21 cellular contexts compared by ENCODE assay signal in genomic region chr2:20555954-20556353, GRCh38.
A peak's percentile ranks its signal among the peaks of the same experiment; 100 is the strongest.
DNase-seq lines count a peak whose midpoint lies in the region; ATAC-seq, FAIRE-seq and TF ChIP-seq lines count a peak whose summit lies in the region.
"Had no signal": no experiment of that assay in that cellular context is flagged by ENCODE, and none has a peak within 500 bp of the region (broad histone marks: within the 10 kb centered on the region; RNA-seq: fewer than 3 reads in every experiment).

No MANE protein-coding gene starts in this region.

- H3K4me1 ChIP-seq in GM12878 (ENCODE audit: control insufficient read depth, insufficient read depth, low read length): peaks cover 3% of the 10 kb centered on the region

- in situ Hi-C loops in GM12878 (cut with MboI): no loop called here

- H2AFZ ChIP-seq in GM12878 (ENCODE audit: control insufficient read depth, low read depth, low read length): no peak overlapping the region
- H2AFZ ChIP-seq: GM23248 had no signal

- SMC1A ChIA-PET in GM12878 (lab: Charles Lee; ENCODE audit: uncharacterized antibody, unreplicated experiment): interaction anchor here (0.7 to 1.2 kb wide), 5 partner anchors 12 to 114 kb away, joined by 3 to 4 read pairs (median 3); partner anchors contain the start of gene RHOB

- no peak overlapping the region for H3K9ac ChIP-seq in GM12878 (ENCODE audit: control insufficient read depth, insufficient read depth, low read length)
- H3K9ac ChIP-seq: GM23248 had no signal

- ATAC-seq in GM18498 (IDR thresholded peaks at IDR 0.05; ENCODE audit: unreplicated experiment): peak; percentile 66
- peak; percentile 56 for ATAC-seq in HG03064 (IDR thresholded peaks at IDR 0.05; ENCODE audit: low read depth, unreplicated experiment)
- ATAC-seq in GM12878: peak; percentile 48
- ATAC-seq in HG02623 (IDR thresholded peaks at IDR 0.05; ENCODE audit: unreplicated experiment): no peak
- no peak for ATAC-seq in stimulated activated memory B cell treated with anti-CD40 and anti-IgM and Interleukin-4, amounts not matched to agents 10 μg/mL and 1 μg/mL and 100 μg/mL, for 72 hours
- ATAC-seq: HCT116, K562 had no signal

- no peaks in the 10 kb centered on the region for H3K9me3 ChIP-seq in GM12878 (replicated peaks; ENCODE audit: control insufficient read depth, insufficient read depth, low read length)

- peaks cover 10% of the 10 kb centered on the region for H3K4me1 Mint-ChIP-seq in stimulated activated memory B cell treated with anti-CD40 and anti-IgM and Interleukin-4, amounts not matched to agents 10 μg/mL and 1 μg/mL and 100 μg/mL, for 72 hours
- H3K4me1 Mint-ChIP-seq: CD4-positive, alpha-beta memory T cell had no signal

- POLR2A ChIA-PET in GM12878 (lab: Charles Lee): no interaction called here

- no peak overlapping the region for H3K4me3 ChIP-seq in GM12878
- H3K4me3 ChIP-seq: GM23248, K562 had no signal

- no peaks in the 10 kb centered on the region for H4K20me1 ChIP-seq in GM12878 (ENCODE audit: control insufficient read depth, insufficient read depth)

- TF ChIP-seq CTCF in GM12878 (IDR thresholded peaks at IDR 0.05 in 2 of 3, conservative IDR thresholded peaks at IDR 0.05 in 1 of 3; ENCODE audit: control insufficient read depth in 2 of 3, extremely low read depth in 1 of 3, insufficient read depth in 1 of 3, low read depth in 3 of 3, low read length in 3 of 3): no peak

- H3K27me3 ChIP-seq in GM12878 (replicated peaks in 1 of 2; ENCODE audit: control insufficient read depth in 2 of 2, insufficient read depth in 2 of 2, low read length in 1 of 2): peaks cover 0 to 2% of the 10 kb centered on the region in 2 experiments; a peak in 2 of 4 replicates

- no peaks in the 10 kb centered on the region for H3K36me3 ChIP-seq in GM12878 (ENCODE audit: control insufficient read depth in 2 of 2, insufficient read depth in 2 of 2, low read length in 1 of 2)

- peaks cover 4% of the 10 kb centered on the region for H3K9me3 Mint-ChIP-seq in stimulated activated memory B cell treated with anti-CD40 and anti-IgM and Interleukin-4, amounts not matched to agents 10 μg/mL and 1 μg/mL and 100 μg/mL, for 72 hours
- H3K9me3 Mint-ChIP-seq: CD4-positive, alpha-beta memory T cell had no signal

- TF ChIP-seq POLR2A in GM12878 (IDR thresholded peaks at IDR 0.05; ENCODE audit: low read depth, low read length): no peak

- RAD21 ChIA-PET in GM12878 (lab: Charles Lee; ENCODE audit: unreplicated experiment): interaction anchor here (0.9 kb wide), 1 partner anchor 109 kb away, joined by 3 read pairs; the partner anchor contains the start of gene RHOB

- no peaks in the 10 kb centered on the region for H3K79me2 ChIP-seq in GM12878 (ENCODE audit: control insufficient read depth, insufficient read depth, low read length)

- no peak for DNase-seq in GM19239 (ENCODE audit: insufficient read length, low spot score)
- DNase-seq in GM12878 (ENCODE audit: low read depth, low spot score): no peak
- DNase-seq in NCI-H2171 (lab: John Stamatoyannopoulos, UW): no peak
- DNase-seq in DMS114 treated with DMSO at 0.1 percent for 48 hours (lab: John Stamatoyannopoulos, UW; ENCODE audit: unreplicated experiment): no peak
- DNase-seq: ACHN; CD4-positive, alpha-beta memory T cell; COR-L47; DND-41; GF-D8; GM23248; Karpas-422 had no signal

- CTCF ChIA-PET in GM12878 (lab: Yijun Ruan, JAX): interaction anchor here (0.6 kb wide), 1 partner anchor 112 kb away, joined by 3 read pairs; no protein-coding TSS in a partner anchor

- H3K27ac ChIP-seq in GM12878 (ENCODE audit: control insufficient read depth, insufficient read depth): no peak overlapping the region
- H3K27ac ChIP-seq: C4-2B, GM23248, HL-60 had no signal

- no peaks in the 10 kb centered on the region for H3K36me3 Mint-ChIP-seq in stimulated activated memory B cell treated with anti-CD40 and anti-IgM and Interleukin-4, amounts not matched to agents 10 μg/mL and 1 μg/mL and 100 μg/mL, for 72 hours
- H3K36me3 Mint-ChIP-seq: CD4-positive, alpha-beta memory T cell had no signal

- BruUV-seq in GM12878 (replicated peaks; lab: Mats Ljungman, UMichigan): no TSS peak

- no peak overlapping the region for H3K4me3 Mint-ChIP-seq in stimulated activated memory B cell treated with anti-CD40 and anti-IgM and Interleukin-4, amounts not matched to agents 10 μg/mL and 1 μg/mL and 100 μg/mL, for 72 hours
- H3K4me3 Mint-ChIP-seq: CD4-positive, alpha-beta memory T cell had no signal

- TF ChIP-seq RAD21 in GM12878 (IDR thresholded peaks at IDR 0.05; ENCODE audit: insufficient read depth, low read depth, low read length): no peak

- H3K27ac Mint-ChIP-seq in stimulated activated memory B cell treated with anti-CD40 and anti-IgM and Interleukin-4, amounts not matched to agents 10 μg/mL and 1 μg/mL and 100 μg/mL, for 72 hours: no peak overlapping the region
- H3K27ac Mint-ChIP-seq: CD4-positive, alpha-beta memory T cell had no signal

- H3K27me3 Mint-ChIP-seq in stimulated activated memory B cell treated with anti-CD40 and anti-IgM and Interleukin-4, amounts not matched to agents 10 μg/mL and 1 μg/mL and 100 μg/mL, for 72 hours: peaks cover 38% of the 10 kb centered on the region

- H3K4me2 ChIP-seq in GM12878 (ENCODE audit: control insufficient read depth, insufficient read depth): no peak overlapping the region

- intact Hi-C loops in GM12878 (cut with micrococcal nuclease; ENCODE audit: unreplicated experiment): no loop called here

- peak; percentile 45 for FAIRE-seq in GM19239 (lab: Jason Lieb, UNC)
- no peak for FAIRE-seq in GM12878 (lab: Jason Lieb, UNC)
- FAIRE-seq: D721Med, H54, K562 had no signal

- no peak for TF ChIP-seq EP300 in GM12878 (IDR thresholded peaks at IDR 0.05; ENCODE audit: borderline replicate concordance in 1 of 2, control insufficient read depth in 1 of 2, low read depth in 2 of 2, low read length in 2 of 2)

TF ChIP-seq in GM12878, 131 proteins besides CTCF, POLR2A, EP300 and RAD21:
- TF ChIP-seq NR2F1 (conservative IDR thresholded peaks at IDR 0.05) (no peak), SUZ12 (IDR thresholded peaks at IDR 0.05; ENCODE audit: unreplicated experiment) (no peak), HDGF (IDR thresholded peaks at IDR 0.05) (no peak), NRF1 (conservative IDR thresholded peaks at IDR 0.05; ENCODE audit: low read depth, low read length) (no peak), SREBF1 (IDR thresholded peaks at IDR 0.05; ENCODE audit: low read length) (no peak), BRCA1 (IDR thresholded peaks at IDR 0.05; ENCODE audit: low read depth, low read length) (no peak), ATF7 (IDR thresholded peaks at IDR 0.05; ENCODE audit: low read depth) (no peak), ZNF207 (IDR thresholded peaks at IDR 0.05; ENCODE audit: borderline replicate concordance) (no peak), SMC3 (IDR thresholded peaks at IDR 0.05; ENCODE audit: borderline replicate concordance, low read length) (no peak), JUNB (IDR thresholded peaks at IDR 0.05) (no peak), RUNX3 (IDR thresholded peaks at IDR 0.05; ENCODE audit: low read length) (no peak)
- TF ChIP-seq, protein P1, sequence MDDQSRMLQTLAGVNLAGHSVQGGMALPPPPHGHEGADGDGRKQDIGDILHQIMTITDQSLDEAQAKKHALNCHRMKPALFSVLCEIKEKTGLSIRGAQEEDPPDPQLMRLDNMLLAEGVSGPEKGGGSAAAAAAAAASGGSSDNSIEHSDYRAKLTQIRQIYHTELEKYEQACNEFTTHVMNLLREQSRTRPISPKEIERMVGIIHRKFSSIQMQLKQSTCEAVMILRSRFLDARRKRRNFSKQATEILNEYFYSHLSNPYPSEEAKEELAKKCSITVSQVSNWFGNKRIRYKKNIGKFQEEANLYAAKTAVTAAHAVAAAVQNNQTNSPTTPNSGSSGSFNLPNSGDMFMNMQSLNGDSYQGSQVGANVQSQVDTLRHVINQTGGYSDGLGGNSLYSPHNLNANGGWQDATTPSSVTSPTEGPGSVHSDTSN (IDR thresholded peaks at IDR 0.05; ENCODE audit: insufficient replicate concordance, low read depth, low read length): no peak

Comparison
In these comparisons a context has a peak if more than half of its experiments do, and no peak if none do; other contexts are left out.
1. ATAC-seq: peak in GM18498 (single experiment), HG03064 (single experiment) and GM12878 (single experiment); none in HG02623 (single experiment) and stimulated activated memory B cell treated with anti-CD40 and anti-IgM and Interleukin-4, amounts not matched to agents 10 μg/mL and 1 μg/mL and 100 μg/mL, for 72 hours (single experiment).